Comparison of ENCODE assay signal across 32 cellular contexts in genomic region chr17:45267436-45268055, GRCh38. TPM values are rescaled to one million over a fixed set of nuclear protein-coding genes. Genes with fewer than 3 reads are reported as not detected.
DNase-seq lines count a peak whose midpoint lies in the region; ATAC-seq and TF ChIP-seq lines count a peak whose summit lies in the region.
"Had no signal": no experiment of that assay in that cellular context is flagged by ENCODE, and none has a peak within 500 bp of the region (broad histone marks: within the 10 kb centered on the region; RNA-seq: fewer than 3 reads in every experiment).

No MANE protein-coding gene starts in this region.

- no peaks in the 10 kb centered on the region for H3K9me3 ChIP-seq in tibial artery
- H3K9me3 ChIP-seq: Caco-2, HAP-1 had no signal

- intact Hi-C loops in activated naive CD4-positive, alpha-beta T cell treated with anti-CD3 and anti-CD28 coated beads for 36 hours (cut with micrococcal nuclease) = no loop called here
- intact Hi-C loops in tibial artery (cut with DNase I; ENCODE audit: low total_unique reads) = no loop called here

- H3K27me3 Mint-ChIP-seq in activated naive CD4-positive, alpha-beta T cell treated with anti-CD3 and anti-CD28 coated beads for 36 hours (ENCODE audit: low read depth) = no peaks in the 10 kb centered on the region
- no peaks in the 10 kb centered on the region for H3K27me3 Mint-ChIP-seq in T-cell
- H3K27me3 Mint-ChIP-seq in stimulated activated naive CD8-positive, alpha-beta T cell treated with anti-CD3 and anti-CD28 coated beads, Interleukin-15, amount 100 ng/mL, for 72 hours = no peaks in the 10 kb centered on the region
- H3K27me3 Mint-ChIP-seq: type B pancreatic cell had no signal

- peak overlapping the region; percentile 18 to 83 for H3K27ac Mint-ChIP-seq in activated naive CD4-positive, alpha-beta T cell treated with anti-CD3 and anti-CD28 coated beads, Interleukin-2, amount 50 U/mL, for 72 hours
- no peak overlapping the region for H3K27ac Mint-ChIP-seq in activated naive CD4-positive, alpha-beta T cell treated with anti-CD3 and anti-CD28 coated beads for 36 hours
- peak overlapping the region; percentile 22 to 59 for H3K27ac Mint-ChIP-seq in T-cell
- peak overlapping the region; percentile 52 to 54 for H3K27ac Mint-ChIP-seq in stimulated activated naive CD8-positive, alpha-beta T cell treated with anti-CD3 and anti-CD28 coated beads, Interleukin-15, amount 100 ng/mL, for 72 hours
- H3K27ac Mint-ChIP-seq: T-helper 1 cell treated with Interleukin-12 subunit alpha and Interleukin-12 subunit beta and Interleukin-4 antibody, amounts not matched to agents 30 μg/mL and 1 μg/mL, for 36 hours; type B pancreatic cell had no signal

- H3K36me3 Mint-ChIP-seq in activated naive CD4-positive, alpha-beta T cell treated with anti-CD3 and anti-CD28 coated beads, Interleukin-2, amount 50 U/mL, for 72 hours = peaks cover 21 to 22% of the 10 kb centered on the region in 2 donors
- peaks cover 43% of the 10 kb centered on the region for H3K36me3 Mint-ChIP-seq in activated naive CD4-positive, alpha-beta T cell treated with anti-CD3 and anti-CD28 coated beads for 36 hours (ENCODE audit: low read depth)
- peaks cover 24% of the 10 kb centered on the region for H3K36me3 Mint-ChIP-seq in T-cell

- POLR2A ChIA-PET in T-cell (lab: Charles Lee) = no interaction called here

- peaks cover 0 to 9% (median 1%) of the 10 kb centered on the region in 4 donors for H3K4me1 ChIP-seq in tibial artery
- H3K4me1 ChIP-seq: HAP-1 had no signal

- H3K4me1 Mint-ChIP-seq in activated naive CD4-positive, alpha-beta T cell treated with anti-CD3 and anti-CD28 coated beads for 36 hours (ENCODE audit: low read depth) = peaks cover 20% of the 10 kb centered on the region
- peaks cover 7 to 10% (median 7%) of the 10 kb centered on the region in 3 donors for H3K4me1 Mint-ChIP-seq in T-cell
- H3K4me1 Mint-ChIP-seq in stimulated activated naive CD8-positive, alpha-beta T cell treated with anti-CD3 and anti-CD28 coated beads, Interleukin-15, amount 100 ng/mL, for 72 hours = peaks cover 46% of the 10 kb centered on the region

- peaks cover 46 to 95% (median 80%) of the 10 kb centered on the region in 3 donors for H3K36me3 ChIP-seq in tibial artery

- H3K4me3 ChIP-seq in tibial artery = no peak overlapping the region
- H3K4me3 ChIP-seq: HAP-1, SK-N-MC had no signal

- no peaks in the 10 kb centered on the region for H3K9me3 Mint-ChIP-seq in activated naive CD4-positive, alpha-beta T cell treated with anti-CD3 and anti-CD28 coated beads, Interleukin-2, amount 50 U/mL, for 72 hours
- no peaks in the 10 kb centered on the region for H3K9me3 Mint-ChIP-seq in activated naive CD4-positive, alpha-beta T cell treated with anti-CD3 and anti-CD28 coated beads for 36 hours
- H3K9me3 Mint-ChIP-seq in T-cell = no peaks in the 10 kb centered on the region
- H3K9me3 Mint-ChIP-seq in stimulated activated naive CD8-positive, alpha-beta T cell treated with anti-CD3 and anti-CD28 coated beads, Interleukin-15, amount 100 ng/mL, for 72 hours = no peaks in the 10 kb centered on the region
- H3K9me3 Mint-ChIP-seq: T-helper 1 cell treated with Interleukin-12 subunit alpha and Interleukin-12 subunit beta and Interleukin-4 antibody, amounts not matched to agents 30 μg/mL and 1 μg/mL, for 36 hours; type B pancreatic cell had no signal

- no peak overlapping the region for H3K4me3 Mint-ChIP-seq in activated naive CD4-positive, alpha-beta T cell treated with anti-CD3 and anti-CD28 coated beads for 36 hours
- no peak overlapping the region for H3K4me3 Mint-ChIP-seq in T-cell
- H3K4me3 Mint-ChIP-seq in stimulated activated naive CD8-positive, alpha-beta T cell treated with anti-CD3 and anti-CD28 coated beads, Interleukin-15, amount 100 ng/mL, for 72 hours = no peak overlapping the region
- H3K4me3 Mint-ChIP-seq: T-helper 1 cell treated with Interleukin-12 subunit alpha and Interleukin-12 subunit beta and Interleukin-4 antibody, amounts not matched to agents 30 μg/mL and 1 μg/mL, for 36 hours; type B pancreatic cell had no signal

- no peak for TF ChIP-seq CTCF in tibial artery (IDR thresholded peaks at IDR 0.05)

- no peak overlapping the region for H3K27ac ChIP-seq in tibial artery
- H3K27ac ChIP-seq: SK-N-MC, VCaP had no signal

- no peak for ATAC-seq in activated naive CD4-positive, alpha-beta T cell treated with anti-CD3 and anti-CD28 coated beads, Interleukin-2, amount 50 U/mL, for 72 hours
- no peak for ATAC-seq in T-cell (replicated peaks in 1 of 4)
- no peak for ATAC-seq in stimulated activated naive CD8-positive, alpha-beta T cell treated with anti-CD3 and anti-CD28 coated beads, Interleukin-15, amount 100 ng/mL, for 72 hours
- ATAC-seq: left lobe of liver had no signal

- H3K27me3 ChIP-seq in tibial artery = no peaks in the 10 kb centered on the region

- CTCF ChIA-PET in activated naive CD4-positive, alpha-beta T cell treated with anti-CD3 and anti-CD28 coated beads for 36 hours (lab: Charles Lee) = interaction anchor here (0.7 to 1.5 kb wide), 4 partner anchors 11 to 132 kb away, joined by 3 to 4 read pairs (median 3); partner anchors contain the start of gene ACBD4
- CTCF ChIA-PET in T-cell (lab: Charles Lee) = interaction anchor here (0.5 to 0.9 kb wide), 3 partner anchors 8 to 71 kb away, joined by 3 read pairs; no protein-coding TSS in a partner anchor

- DNase-seq in activated naive CD4-positive, alpha-beta T cell treated with anti-CD3 and anti-CD28 coated beads, Interleukin-2, amount 50 U/mL, for 72 hours (ENCODE audit: low spot score in 2 of 2) = no peak
- no peak for DNase-seq in activated naive CD4-positive, alpha-beta T cell treated with anti-CD3 and anti-CD28 coated beads for 36 hours
- DNase-seq in T-cell = no peak
- DNase-seq in glomerular visceral epithelial cell (ENCODE audit: extremely low spot score) = peak; percentile 26
- DNase-seq in stimulated activated naive CD8-positive, alpha-beta T cell treated with anti-CD3 and anti-CD28 coated beads, Interleukin-15, amount 100 ng/mL, for 72 hours = no peak
- no peak for DNase-seq in cerebellum (ENCODE audit: low spot score)
- DNase-seq in tibial artery = no peak
- no peak for DNase-seq in NCI-H2196 (lab: John Stamatoyannopoulos, UW; ENCODE audit: unreplicated experiment)
- DNase-seq: ACHN; activated CD4-positive, alpha-beta T cell treated with anti-CD3 and anti-CD28 coated beads, Interleukin-2, amount 50 U/mL, for 1 hour; activated CD8-positive, alpha-beta memory T cell treated with anti-CD3 and anti-CD28 coated beads, Interleukin-2, amount 50 U/mL, for 4 hours; activated effector memory CD4-positive, alpha-beta T cell treated with anti-CD3 and anti-CD28 coated beads, Interleukin-2, amount 50 U/mL, for 16 hours; amniotic stem cell; Caco-2; DMS79; GF-D8; NCI-H1417; NCI-H2029 treated with DMSO at 0.1 percent for 48 hours; NCI-H446 treated with DMSO at 0.1 percent for 48 hours; occipital lobe had no signal

RNA-seq across cellular contexts. Expression of gene SPATA32, which starts 5.7 kb away (rescaled TPM):
- total RNA-seq in activated naive CD4-positive, alpha-beta T cell treated with anti-CD3 and anti-CD28 coated beads, Interleukin-2, amount 50 U/mL, for 72 hours = under 1 TPM; 0.37 to 0.50 TPM
- total RNA-seq in activated naive CD4-positive, alpha-beta T cell treated with anti-CD3 and anti-CD28 coated beads for 36 hours = under 1 TPM in 1 of 2 experiments, not detected in 1; 0.12 TPM
- under 1 TPM in 4 of 5 donors, not detected in 1; 0.37 to 0.55 (median 0.42) TPM for total RNA-seq in T-cell
- total RNA-seq in cerebellum = not detected
- total RNA-seq: Caco-2, HT1080, left lobe of liver, MCF 10A, mesenteric fat pad, myocyte, occipital lobe, OCI-LY7, skeletal muscle tissue had no signal

RNA-seq across cellular contexts. Expression of gene FMNL1, which starts 45.9 kb away (rescaled TPM):
- total RNA-seq in activated naive CD4-positive, alpha-beta T cell treated with anti-CD3 and anti-CD28 coated beads, Interleukin-2, amount 50 U/mL, for 72 hours = 100 to 1,000 TPM; 221 to 735 TPM
- total RNA-seq in activated naive CD4-positive, alpha-beta T cell treated with anti-CD3 and anti-CD28 coated beads for 36 hours = 100 to 1,000 TPM; 228 to 242 TPM
- total RNA-seq in T-cell (100 to 1,000 TPM; 362 to 473 (median 457) TPM), cerebellum (3.4 TPM)

RNA-seq across cellular contexts. Expression of gene MAP3K14, which starts 49.3 kb away (rescaled TPM):
- total RNA-seq in activated naive CD4-positive, alpha-beta T cell treated with anti-CD3 and anti-CD28 coated beads, Interleukin-2, amount 50 U/mL, for 72 hours = 10 to 100 TPM; 38.4 to 54.4 TPM
- 10 to 100 TPM; 45.5 to 52.0 TPM for total RNA-seq in activated naive CD4-positive, alpha-beta T cell treated with anti-CD3 and anti-CD28 coated beads for 36 hours
- total RNA-seq in T-cell (10 to 100 TPM; 34.4 to 49.8 (median 42.8) TPM), cerebellum (3.5 TPM)

Comparison
In these comparisons a context has a peak if more than half of its experiments do, and no peak if none do; other contexts are left out.
1. RNA of gene FMNL1, which starts 45.9 kb away (total RNA-seq): 221 to 735 TPM in activated naive CD4-positive, alpha-beta T cell treated with anti-CD3 and anti-CD28 coated beads, Interleukin-2, amount 50 U/mL, for 72 hours, 362 to 473 TPM in T-cell and 228 to 242 TPM in activated naive CD4-positive, alpha-beta T cell treated with anti-CD3 and anti-CD28 coated beads for 36 hours; 3.4 TPM in cerebellum (single experiment); every median in the first group is over 10 times any median in the second.